ENCODE assay signal across 8 cellular contexts in genomic region chr19:8831373-8831772, GRCh38. TPM values are rescaled to one million over a fixed set of nuclear protein-coding genes. Genes with fewer than 3 reads are reported as not detected.
A peak's percentile ranks its signal among the peaks of the same experiment; 100 is the strongest.
DNase-seq lines count a peak whose midpoint lies in the region; ATAC-seq and TF ChIP-seq lines count a peak whose summit lies in the region.

No MANE protein-coding gene starts in this region.

- intact Hi-C loops in PC-3 (cut with micrococcal nuclease) = loop anchor here (5.0 kb wide), 1 partner anchor 751 kb away; the partner anchor contains the start of gene ZNF121

- CTCF ChIA-PET in PC-3 (lab: Charles Lee) = no interaction called here

- peaks cover 3% of the 10 kb centered on the region for H3K27me3 Mint-ChIP-seq in progenitor cell of endocrine pancreas

- H3K4me2 ChIP-seq in DND-41 (ENCODE audit: insufficient read depth, low read length) (peak overlapping the region; percentile 82), PC-3 (ENCODE audit: low read length) (peak overlapping the region; percentile 98)

- no peaks in the 10 kb centered on the region for H3K9me2 ChIP-seq in PC-3 (replicated peaks; ENCODE audit: low read length)

- H3K4me1 Mint-ChIP-seq in progenitor cell of endocrine pancreas (ENCODE audit: low read depth) = peaks cover 6% of the 10 kb centered on the region

- DNase-seq in DND-41 = no peak
- no peak for DNase-seq in PC-3
- DNase-seq in epithelial cell of esophagus (ENCODE audit: low read depth) = no peak
- no peak for DNase-seq in progenitor cell of endocrine pancreas (ENCODE audit: low spot score, unreplicated experiment)
- DNase-seq in cortex of kidney (lab: John Stamatoyannopoulos, UW) = no peak
- DNase-seq in NCI-H1694 (lab: John Stamatoyannopoulos, UW) = no peak
- no peak for DNase-seq in KBM-7

- H3K36me3 ChIP-seq in DND-41 (ENCODE audit: insufficient read depth, low read length) = peaks cover 6% of the 10 kb centered on the region; the same call in 1 of the 2 replicates
- no peaks in the 10 kb centered on the region for H3K36me3 ChIP-seq in PC-3 (ENCODE audit: low read depth, low read length)

- ATAC-seq in DND-41 (ENCODE audit: insufficient read depth, low read depth) = no peak
- no peak for ATAC-seq in PC-3
- no peak for ATAC-seq in HG02852 (IDR thresholded peaks at IDR 0.05; ENCODE audit: unreplicated experiment)

- H3K4me3 ChIP-seq in DND-41 (ENCODE audit: low read depth in 1 of 2, low read length in 2 of 2) = peak overlapping the region; percentile 54 to 89
- H3K4me3 ChIP-seq in PC-3 (ENCODE audit: low read length) = peak overlapping the region; percentile 87
- H3K4me3 ChIP-seq in epithelial cell of esophagus (ENCODE audit: low read length) = peak overlapping the region; percentile 77

- H3K79me2 ChIP-seq in DND-41 (ENCODE audit: insufficient read depth, low read length) = no peaks in the 10 kb centered on the region
- no peaks in the 10 kb centered on the region for H3K79me2 ChIP-seq in PC-3 (ENCODE audit: low read length)

- peak overlapping the region; percentile 89 for H3K4me3 Mint-ChIP-seq in progenitor cell of endocrine pancreas (ENCODE audit: low read depth)

- peaks cover 20% of the 10 kb centered on the region for H3K4me1 ChIP-seq in DND-41 (ENCODE audit: insufficient read depth, low read length)
- peaks cover 9% of the 10 kb centered on the region for H3K4me1 ChIP-seq in PC-3 (ENCODE audit: insufficient read depth, low read length)

- H3K27ac ChIP-seq in DND-41 (ENCODE audit: low read length) (peak overlapping the region; percentile 92), PC-3 (ENCODE audit: low read length) (no peak overlapping the region)

- H3K27me3 ChIP-seq in DND-41 (ENCODE audit: insufficient read depth, low read length, poor library complexity) (no peaks in the 10 kb centered on the region), PC-3 (ENCODE audit: low read length) (peaks cover 2% of the 10 kb centered on the region; the same call in 1 of the 2 replicates)

- H3K27ac Mint-ChIP-seq in progenitor cell of endocrine pancreas = peak overlapping the region; percentile 92

- TSS peak; percentile 66 for BruUV-seq in PC-3 (replicated peaks; lab: Mats Ljungman, UMichigan)

- in situ Hi-C loops in KBM-7 (cut with MboI; ENCODE audit: low pct_unique_long_range_greater_than_20kb, low sequenced_read_pairs) = no loop called here

- H4K20me1 ChIP-seq in DND-41 (ENCODE audit: insufficient read depth, low read length) = no peaks in the 10 kb centered on the region
- no peaks in the 10 kb centered on the region for H4K20me1 ChIP-seq in PC-3 (ENCODE audit: low read length)

- H3K9me3 Mint-ChIP-seq in progenitor cell of endocrine pancreas (ENCODE audit: low read depth) = peaks cover 20% of the 10 kb centered on the region

- H3F3A ChIP-seq in PC-3 (ENCODE audit: low read length, unreplicated experiment) = no peaks in the 10 kb centered on the region

- H2AFZ ChIP-seq in DND-41 (ENCODE audit: low read depth, low read length) = peak overlapping the region; percentile 91
- peak overlapping the region; percentile 92 for H2AFZ ChIP-seq in PC-3 (ENCODE audit: low read length)

- H3K9me3 ChIP-seq in DND-41 (ENCODE audit: insufficient read depth, low read length, severe bottlenecking) (no peaks in the 10 kb centered on the region), PC-3 (ENCODE audit: low read length) (no peaks in the 10 kb centered on the region)

- H3K36me3 Mint-ChIP-seq in progenitor cell of endocrine pancreas (ENCODE audit: insufficient read depth) = peaks cover 24% of the 10 kb centered on the region

- H3K9ac ChIP-seq in DND-41 (ENCODE audit: low read depth, low read length) = peak overlapping the region; percentile 92
- H3K9ac ChIP-seq in PC-3 (ENCODE audit: low read length) = peak overlapping the region; percentile 90

- POLR2A ChIA-PET in PC-3 (lab: Charles Lee; ENCODE audit: unreplicated experiment) = interaction anchor here (0.7 kb wide), 1 partner anchor 178 kb away, joined by 4 read pairs; no protein-coding TSS in a partner anchor

- TF ChIP-seq CTCF in DND-41 (IDR thresholded peaks at IDR 0.05; ENCODE audit: borderline replicate concordance, extremely low read depth, low read length, poor library complexity, severe bottlenecking) = no peak
- TF ChIP-seq CTCF in PC-3 (conservative IDR thresholded peaks at IDR 0.05; ENCODE audit: low read depth, low read length) = no peak
- no peak for TF ChIP-seq CTCF in epithelial cell of esophagus (IDR thresholded peaks at IDR 0.05; ENCODE audit: insufficient read depth, low read depth, low read length, missing control alignments)
- no peak for TF ChIP-seq CTCF in progenitor cell of endocrine pancreas (IDR thresholded peaks at IDR 0.05; ENCODE audit: unreplicated experiment)

RNA-seq across cellular contexts. Expression of gene ZNF558, which starts 0.7 kb away (rescaled TPM):
- total RNA-seq in PC-3 (2014; rRNA removed) (32.4 and 36.5 TPM in 2 replicates), progenitor cell of endocrine pancreas (52.6 and 54.0 TPM in 2 replicates)

RNA-seq across cellular contexts. Expression of gene MBD3L1, which starts 0.8 kb away (rescaled TPM):
- not detected in 2 replicates for total RNA-seq in PC-3 (2014; rRNA removed)
- total RNA-seq in progenitor cell of endocrine pancreas = not detected in 2 replicates
